20 cellular contexts compared by ENCODE assay signal in genomic region chr3:172193436-172193835, GRCh38.
DNase-seq lines count a peak whose midpoint lies in the region; ATAC-seq, FAIRE-seq and TF ChIP-seq lines count a peak whose summit lies in the region.
"Had no signal": no experiment of that assay in that cellular context is flagged by ENCODE, and none has a peak within 500 bp of the region (broad histone marks: within the 10 kb centered on the region; RNA-seq: fewer than 3 reads in every experiment).

No MANE protein-coding gene starts in this region.

- no peak for TF ChIP-seq EP300 in A549 (IDR thresholded peaks at IDR 0.05)

- H3K4me3 ChIP-seq in A549 (no peak overlapping the region), mesenchymal stem cell (ENCODE audit: insufficient read depth in 1 of 2, low read depth in 1 of 2, low read length in 2 of 2) (no peak overlapping the region), neutrophil (ENCODE audit: low read depth in 1 of 2, low read length in 1 of 2) (no peak overlapping the region)

- peaks cover 41% of the 10 kb centered on the region for H3K4me1 Mint-ChIP-seq in WTC11
- H3K4me1 Mint-ChIP-seq: B cell had no signal

- TF ChIP-seq POLR2A in A549 (IDR thresholded peaks at IDR 0.05; ENCODE audit: low read length): no peak

- H3K27ac ChIP-seq in A549 (peak overlapping the region; percentile 60 to 77; a peak in 5 of 6 replicates), mesenchymal stem cell (ENCODE audit: low read length, poor library complexity, severe bottlenecking) (no peak overlapping the region), neutrophil (peak overlapping the region; percentile 40)
- H3K27ac ChIP-seq: 22Rv1 had no signal

- H3K36me3 Mint-ChIP-seq in WTC11: peaks cover 6% of the 10 kb centered on the region; the same call in 1 of the 2 replicates

- peaks cover 0 to 9% of the 10 kb centered on the region in 2 experiments for H3K36me3 ChIP-seq in mesenchymal stem cell (ENCODE audit: control insufficient read depth in 1 of 2, insufficient read depth in 2 of 2, low read depth in 1 of 2, low read length in 2 of 2)
- H3K36me3 ChIP-seq in neutrophil: no peaks in the 10 kb centered on the region

- H3K23ac ChIP-seq in mesenchymal stem cell (ENCODE audit: low read length in 2 of 2): no peak overlapping the region

- peaks cover 7% of the 10 kb centered on the region for H3K9me3 Mint-ChIP-seq in WTC11
- H3K9me3 Mint-ChIP-seq: HFFc6 had no signal

- no peak overlapping the region for H2AK5ac ChIP-seq in mesenchymal stem cell (ENCODE audit: low read length, severe bottlenecking)

- H3K9ac ChIP-seq in mesenchymal stem cell (ENCODE audit: low read length): no peak overlapping the region

- H4K91ac ChIP-seq in mesenchymal stem cell (ENCODE audit: low read length): no peak overlapping the region

- peak overlapping the region; percentile 12 for H4K8ac ChIP-seq in mesenchymal stem cell (ENCODE audit: low read length)

- peak overlapping the region; percentile 28 for H3K27ac Mint-ChIP-seq in WTC11
- H3K27ac Mint-ChIP-seq: B cell; CD4-positive, CD25-positive, alpha-beta regulatory T cell; HFFc6 had no signal

- no peak overlapping the region for H3K18ac ChIP-seq in mesenchymal stem cell (ENCODE audit: low read depth in 1 of 2, low read length in 2 of 2)

- peaks cover 79% of the 10 kb centered on the region for H3K4me1 ChIP-seq in A549
- H3K4me1 ChIP-seq in mesenchymal stem cell (ENCODE audit: control insufficient read depth, insufficient read depth, low read depth, low read length): no peaks in the 10 kb centered on the region
- H3K4me1 ChIP-seq in neutrophil (ENCODE audit: control insufficient read depth in 1 of 2, insufficient read depth in 1 of 2, low read depth in 1 of 2, low read length in 1 of 2): peaks cover 8 to 18% of the 10 kb centered on the region in 2 experiments

- no peak overlapping the region for H3K14ac ChIP-seq in mesenchymal stem cell (ENCODE audit: low read length in 2 of 2)

- H3K4me2 ChIP-seq in A549 (peak overlapping the region; percentile 19; the same call in 1 of the 3 replicates), mesenchymal stem cell (ENCODE audit: low read length, poor library complexity, severe bottlenecking) (no peak overlapping the region)

- DNase-seq in A549 (ENCODE audit: low read depth in 1 of 2, low spot score in 1 of 2): no peak
- DNase-seq in WTC11 (ENCODE audit: low spot score): no peak
- DNase-seq in mesenchymal stem cell: no peak
- DNase-seq in NCI-H2171 treated with DMSO at 0.1 percent for 48 hours (lab: John Stamatoyannopoulos, UW): no peak
- no peak for DNase-seq in G401 (ENCODE audit: low spot score)
- DNase-seq in globus pallidus (ENCODE audit: low spot score): no peak
- no peak for DNase-seq in activated CD4-positive, alpha-beta T cell treated with anti-CD3 and anti-CD28 coated beads for 4 hours
- DNase-seq: CD4-positive, CD25-positive, alpha-beta regulatory T cell; COR-L47; HFFc6; NCI-H1417 treated with DMSO at 0.1 percent for 48 hours; NCI-H1930; NCI-H446 had no signal

- H2BK120ac ChIP-seq in mesenchymal stem cell (ENCODE audit: low read depth, low read length): no peak overlapping the region

- ATAC-seq in A549 (no peak), WTC11 (no peak)
- ATAC-seq: Right ventricle myocardium inferior had no signal

- no peak for TF ChIP-seq RAD21 in A549 (conservative IDR thresholded peaks at IDR 0.05 in 1 of 2, IDR thresholded peaks at IDR 0.05 in 1 of 2)

- no peak overlapping the region for H3K4ac ChIP-seq in mesenchymal stem cell (ENCODE audit: low read depth in 1 of 2, low read length in 2 of 2)

- peaks cover 2% of the 10 kb centered on the region for H3K79me1 ChIP-seq in mesenchymal stem cell (replicated peaks; ENCODE audit: low read length, poor library complexity, severe bottlenecking)

- H3K27me3 Mint-ChIP-seq in WTC11 (ENCODE audit: low read depth): no peaks in the 10 kb centered on the region
- H3K27me3 Mint-ChIP-seq: CD4-positive, CD25-positive, alpha-beta regulatory T cell had no signal

- H3K9me3 ChIP-seq in A549: no peaks in the 10 kb centered on the region
- H3K9me3 ChIP-seq in mesenchymal stem cell (ENCODE audit: control insufficient read depth, low read length): no peaks in the 10 kb centered on the region
- no peaks in the 10 kb centered on the region for H3K9me3 ChIP-seq in neutrophil

- H2BK12ac ChIP-seq in mesenchymal stem cell (ENCODE audit: low read length in 2 of 2): no peak overlapping the region

- in situ Hi-C loops in G401 (cut with HindIII; ENCODE audit: low sequenced_read_pairs): no loop called here

- FAIRE-seq in A549 (lab: Jason Lieb, UNC): no peak
- FAIRE-seq: GM12892, GM18507, RCC 7860 had no signal

- POLR2A ChIA-PET in A549 (lab: Yijun Ruan, JAX): no interaction called here
- POLR2A ChIA-PET in WTC11 (lab: Charles Lee): no interaction called here

- 89% methylated on average over 1 of the region's 1 CpG for WGBS in A549 (ENCODE audit: missing lambda C conversion rate)
- 100% methylated on average over 1 of the region's 1 CpG for WGBS in mesenchymal stem cell

- CTCF ChIA-PET in A549 (lab: Yijun Ruan, JAX): no interaction called here
- CTCF ChIA-PET in WTC11 (lab: Charles Lee): no interaction called here

- H2AFZ ChIP-seq in mesenchymal stem cell (ENCODE audit: low read depth, low read length): no peak overlapping the region

- H2BK5ac ChIP-seq in mesenchymal stem cell (ENCODE audit: low read depth, low read length, poor library complexity, severe bottlenecking): no peak overlapping the region

- H3K27me3 ChIP-seq in mesenchymal stem cell (ENCODE audit: control insufficient read depth in 1 of 2, insufficient read depth in 1 of 2, low read length in 2 of 2) (no peaks in the 10 kb centered on the region), neutrophil (no peaks in the 10 kb centered on the region)

- H2BK15ac ChIP-seq in mesenchymal stem cell (ENCODE audit: low read depth, poor library complexity, severe bottlenecking): no peak overlapping the region

- TF ChIP-seq CTCF in A549 (IDR thresholded peaks at IDR 0.05): no peak
- TF ChIP-seq CTCF in WTC11 (IDR thresholded peaks at IDR 0.05): no peak
- TF ChIP-seq CTCF in neutrophil (IDR thresholded peaks at IDR 0.05): no peak

- H3K4me3 Mint-ChIP-seq in WTC11: no peak overlapping the region
- H3K4me3 Mint-ChIP-seq: B cell; CD4-positive, CD25-positive, alpha-beta regulatory T cell; HFFc6 had no signal

TF ChIP-seq in A549, 52 proteins besides CTCF, POLR2A, EP300 and RAD21 (continues in another document):
- TF ChIP-seq TFCP2L1 (CRISPR knock-in tag; IDR thresholded peaks at IDR 0.05) (no peak), HES2 (IDR thresholded peaks at IDR 0.05) (no peak)

TF ChIP-seq in WTC11, 78 proteins besides CTCF, POLR2A, EP300 and RAD21 (continues in another document):
- TF ChIP-seq OVOL2 (CRISPR knock-in tag; IDR thresholded peaks at IDR 0.05; ENCODE audit: borderline replicate concordance): no peak
- TF ChIP-seq ZBTB21 (CRISPR knock-in tag; IDR thresholded peaks at IDR 0.05; ENCODE audit: borderline replicate concordance): no peak
- TF ChIP-seq ZNF532 (CRISPR knock-in tag; IDR thresholded peaks at IDR 0.05; ENCODE audit: borderline replicate concordance): no peak
- no peak for TF ChIP-seq FOXK1 (CRISPR knock-in tag; IDR thresholded peaks at IDR 0.05)
- TF ChIP-seq SMAD3 (CRISPR knock-in tag; IDR thresholded peaks at IDR 0.05; ENCODE audit: borderline replicate concordance): no peak
- no peak for TF ChIP-seq ETV6 (CRISPR knock-in tag; IDR thresholded peaks at IDR 0.05)
- TF ChIP-seq ZNF232 (CRISPR knock-in tag; IDR thresholded peaks at IDR 0.05): no peak
